Comparison of ENCODE assay signal across 29 cellular contexts in genomic region chr1:156670359-156670758, GRCh38. TPM values are rescaled to one million over a fixed set of nuclear protein-coding genes. Genes with fewer than 3 reads are reported as not detected.
DNase-seq lines count a peak whose midpoint lies in the region; ATAC-seq and TF ChIP-seq lines count a peak whose summit lies in the region.
"Had no signal": no experiment of that assay in that cellular context is flagged by ENCODE, and none has a peak within 500 bp of the region (broad histone marks: within the 10 kb centered on the region; RNA-seq: fewer than 3 reads in every experiment).

No MANE protein-coding gene starts in this region.

- H3K27me3 ChIP-seq in heart right ventricle (peaks cover 0 to 3% (median 0%) of the 10 kb centered on the region in 7 donors), lung (ENCODE audit: control insufficient read depth, insufficient read depth) (no peaks in the 10 kb centered on the region), gastrocnemius medialis (no peaks in the 10 kb centered on the region), stomach (peaks cover 0 to 45% (median 6%) of the 10 kb centered on the region in 3 donors)

- H3K9me3 ChIP-seq in heart right ventricle = no peaks in the 10 kb centered on the region
- peaks cover 0 to 2% of the 10 kb centered on the region in 2 donors for H3K9me3 ChIP-seq in lung (ENCODE audit: control insufficient read depth in 2 of 2, insufficient read depth in 1 of 2, low read length in 1 of 2)
- H3K9me3 ChIP-seq in gastrocnemius medialis = no peaks in the 10 kb centered on the region
- H3K9me3 ChIP-seq in stomach = no peaks in the 10 kb centered on the region

- no peak for TF ChIP-seq EP300 in stomach (IDR thresholded peaks at IDR 0.05)

- TF ChIP-seq POLR2A in gastrocnemius medialis (IDR thresholded peaks at IDR 0.05) (no peak), stomach (IDR thresholded peaks at IDR 0.05) (no peak)

- 66 to 70% methylated on average over 6 of the region's 6 CpGs for WGBS in heart right ventricle, 2 donors
- WGBS in lung, 2 donors = 73 to 96% methylated on average over 6 of the region's 6 CpGs
- WGBS in stomach, 5 donors = 56 to 78% (median 76%) methylated on average over 5 to 6 of the region's 6 CpGs

- H3K4me1 ChIP-seq in heart right ventricle = peaks cover 62 to 100% (median 92%) of the 10 kb centered on the region in 9 donors
- peaks cover 14 to 24% of the 10 kb centered on the region in 2 donors for H3K4me1 ChIP-seq in lung (ENCODE audit: control insufficient read depth in 2 of 2, insufficient read depth in 2 of 2, low read length in 2 of 2)
- H3K4me1 ChIP-seq in gastrocnemius medialis = peaks cover 67 to 80% of the 10 kb centered on the region in 2 donors
- peaks cover 5 to 50% (median 45%) of the 10 kb centered on the region in 4 donors for H3K4me1 ChIP-seq in stomach

- in situ Hi-C loops in gastrocnemius medialis (cut with MboI; ENCODE audit: low sequenced_read_pairs in 4 of 4) = no loop called here

- ATAC-seq in heart right ventricle = no peak
- ATAC-seq in lung (ENCODE audit: insufficient read depth, low FRiP score) = no peak
- ATAC-seq in gastrocnemius medialis = no peak
- no peak for ATAC-seq in GM21786 (IDR thresholded peaks at IDR 0.05; ENCODE audit: unreplicated experiment)
- ATAC-seq: activated CD4-positive, CD25-positive, alpha-beta regulatory T cell treated with anti-CD3 and anti-CD28 coated beads, Interleukin-2, amount 50 U/mL, for 24 hours; activated T-cell treated with anti-CD3 and anti-CD28 coated beads, Interleukin-2, amount 50 U/mL, for 4 hours; esophagus mucosa; sciatic nerve had no signal

- intact Hi-C loops in heart right ventricle (cut with DNase I) = no loop called here
- intact Hi-C loops in cardiac septum (cut with DNase I) = no loop called here
- intact Hi-C loops in gastrocnemius medialis (cut with DNase I; ENCODE audit: low total_unique reads) = no loop called here
- intact Hi-C loops in stomach (cut with DNase I; ENCODE audit: low total_unique reads) = no loop called here

- no peak for DNase-seq in heart right ventricle
- no peak for DNase-seq in cardiac septum (ENCODE audit: low spot score)
- DNase-seq in lung (ENCODE audit: low spot score) = no peak
- no peak for DNase-seq in gastrocnemius medialis
- no peak for DNase-seq in stomach
- no peak for DNase-seq in NCI-H1930 (lab: John Stamatoyannopoulos, UW)
- no peak for DNase-seq in activated naive CD4-positive, alpha-beta T cell (lab: John Stamatoyannopoulos, UW)
- DNase-seq: activated CD8-positive, alpha-beta memory T cell treated with anti-CD3 and anti-CD28 coated beads for 24 hours; activated naive CD4-positive, alpha-beta T cell treated with anti-CD3 and anti-CD28 coated beads, Interleukin-2, amount 50 U/mL, for 16 hours; activated T-cell treated with anti-CD3 and anti-CD28 coated beads, Interleukin-2, amount 50 U/mL, for 4 hours; C1 segment of cervical spinal cord; Calu3; effector CD8-positive, alpha-beta T cell; HCEC 1CT; NCI-H1105; NCI-H2107; NK-92 treated with Interleukin-12 subunit alpha and Interleukin-12 subunit beta, amount 100 ng/mL, for 24 hours; T1000 had no signal

- H3K36me3 ChIP-seq in heart right ventricle (peaks cover 0 to 55% (median 27%) of the 10 kb centered on the region in 9 donors), lung (ENCODE audit: control insufficient read depth in 2 of 2, insufficient read depth in 2 of 2, low read length in 2 of 2) (peaks cover 0 to 5% of the 10 kb centered on the region in 2 donors), gastrocnemius medialis (no peaks in the 10 kb centered on the region), stomach (no peaks in the 10 kb centered on the region)

- H3K27ac ChIP-seq in heart right ventricle (peak overlapping the region; percentile 29 to 99 (median 96)), lung (ENCODE audit: low read depth in 1 of 2, low read length in 1 of 2) (peak overlapping the region; percentile 5 to 41), gastrocnemius medialis (peak overlapping the region; percentile 91 to 97 (median 94)), stomach (peak overlapping the region in 2 of 5 donors; percentile 30 to 78)
- H3K27ac ChIP-seq: SK-N-MC had no signal

- no peak for TF ChIP-seq CTCF in heart right ventricle (IDR thresholded peaks at IDR 0.05)
- no peak for TF ChIP-seq CTCF in lung (IDR thresholded peaks at IDR 0.05; ENCODE audit: control extremely low read depth, extremely low read depth)
- TF ChIP-seq CTCF in gastrocnemius medialis (IDR thresholded peaks at IDR 0.05 in 4 of 5, conservative IDR thresholded peaks at IDR 0.05 in 1 of 5) = no peak
- TF ChIP-seq CTCF in stomach (IDR thresholded peaks at IDR 0.05) = no peak

- no peak overlapping the region for H3K4me3 ChIP-seq in heart right ventricle
- no peak overlapping the region for H3K4me3 ChIP-seq in lung
- H3K4me3 ChIP-seq in gastrocnemius medialis = no peak overlapping the region
- no peak overlapping the region for H3K4me3 ChIP-seq in stomach
- H3K4me3 ChIP-seq: SK-N-MC had no signal

RNA-seq across cellular contexts. Expression of gene NES, which starts 6.8 kb away (rescaled TPM):
- total RNA-seq in heart right ventricle (100 to 1,000 TPM in 9 of 10 donors, 10 to 100 TPM in 1; 84.6 to 389 (median 196) TPM), cardiac septum (699 TPM), lung (10 to 100 TPM; 37.3 to 57.4 TPM), gastrocnemius medialis (10 to 100 TPM; 13.7 to 60.9 (median 26.4) TPM), stomach (10 to 100 TPM in 2 of 5 donors, 1 to 10 TPM in 3; 3.2 to 22.3 (median 8.9) TPM)
- polyA plus RNA-seq in heart right ventricle (100 to 1,000 TPM in 1 of 2 donors, 10 to 100 TPM in 1; 46.8 to 116 TPM), lung (10 to 100 TPM; 17.6 to 31.1 TPM), stomach (1 to 10 TPM; 1.7 to 9.0 (median 3.2) TPM)

RNA-seq across cellular contexts. Expression of gene BCAN, which starts 28.4 kb away (rescaled TPM):
- total RNA-seq in heart right ventricle (under 1 TPM in 6 of 10 donors, not detected in 4; 0.14 to 0.52 (median 0.24) TPM), cardiac septum (0.16 TPM), lung (1 to 10 TPM in 1 of 2 donors, under 1 TPM in 1; 0.18 to 1.1 TPM), gastrocnemius medialis (under 1 TPM in 2 of 4 donors, not detected in 2; 0.26 to 0.29 TPM), stomach (10 to 100 TPM in 1 of 5 donors, 1 to 10 TPM in 1, not detected in 3; 5.7 to 39.7 TPM)
- polyA plus RNA-seq in heart right ventricle (under 1 TPM; 0.20 to 0.29 TPM), lung (under 1 TPM; 0.05 to 0.06 TPM), stomach (under 1 TPM in 1 of 3 donors, not detected in 2; 0.05 TPM)
- total RNA-seq: A673; activated T-cell treated with anti-CD3 and anti-CD28 coated beads, Interleukin-2, amount 50 U/mL, for 4 hours; Calu3; chondrocyte; Daoy; esophagus mucosa; omental fat pad had no signal

RNA-seq across cellular contexts. Expression of gene CRABP2, which starts 35.0 kb away (rescaled TPM):
- total RNA-seq in heart right ventricle (1 to 10 TPM in 4 of 10 donors, under 1 TPM in 5, not detected in 1; 0.25 to 2.7 (median 0.64) TPM), cardiac septum (3.7 TPM), lung (10 to 100 TPM in 1 of 2 donors, 1 to 10 TPM in 1; 5.8 to 13.6 TPM), gastrocnemius medialis (1 to 10 TPM in 1 of 4 donors, under 1 TPM in 1, not detected in 2; 0.98 to 1.3 TPM), stomach (1 to 10 TPM in 1 of 5 donors, under 1 TPM in 1, not detected in 3; 0.72 to 2.0 TPM)
- polyA plus RNA-seq in heart right ventricle (1 to 10 TPM; 1.5 to 1.8 TPM), lung (1 to 10 TPM; 1.3 to 4.0 TPM), stomach (100 to 1,000 TPM in 1 of 3 donors, 1 to 10 TPM in 2; 6.9 to 207 (median 7.5) TPM)

RNA-seq across cellular contexts. Expression of gene HAPLN2, which starts 51.1 kb away (rescaled TPM):
- total RNA-seq in heart right ventricle = 1 to 10 TPM in 3 of 10 donors, under 1 TPM in 6, not detected in 1; 0.24 to 1.7 (median 0.77) TPM
- polyA plus RNA-seq in heart right ventricle = 1 to 10 TPM; 3.0 to 6.3 TPM
- 0.43 TPM for total RNA-seq in cardiac septum
- total RNA-seq in lung = under 1 TPM in 1 of 2 donors, not detected in 1; 0.18 TPM
- polyA plus RNA-seq in lung = under 1 TPM; 0.24 to 0.31 TPM
- total RNA-seq in gastrocnemius medialis = 1 to 10 TPM in 3 of 4 donors, under 1 TPM in 1; 0.53 to 6.0 (median 3.0) TPM
- total RNA-seq in stomach = not detected
- polyA plus RNA-seq in stomach = under 1 TPM in 2 of 3 donors, not detected in 1; 0.33 to 0.37 TPM
- total RNA-seq: A673; activated T-cell treated with anti-CD3 and anti-CD28 coated beads, Interleukin-2, amount 50 U/mL, for 4 hours; astrocyte; Calu3; chondrocyte; esophagus mucosa; NCI-H460 had no signal

RNA-seq across cellular contexts. Expression of gene METTL25B, which starts 57.9 kb away (rescaled TPM):
- total RNA-seq in heart right ventricle = 10 to 100 TPM; 12.8 to 18.8 (median 15.2) TPM
- polyA plus RNA-seq in heart right ventricle = 10 to 100 TPM; 17.0 to 45.2 TPM
- total RNA-seq in cardiac septum = 14.7 TPM
- 10 to 100 TPM; 24.4 to 34.9 TPM for total RNA-seq in lung
- polyA plus RNA-seq in lung = 10 to 100 TPM; 28.3 to 42.6 TPM
- 10 to 100 TPM; 12.9 to 28.0 (median 17.6) TPM for total RNA-seq in gastrocnemius medialis
- 10 to 100 TPM; 15.2 to 90.2 (median 72.4) TPM for total RNA-seq in stomach
- 10 to 100 TPM; 31.0 to 50.2 (median 43.5) TPM for polyA plus RNA-seq in stomach
